Comparison of ENCODE assay signal across 1 cellular context in the genomic region with DNA sequence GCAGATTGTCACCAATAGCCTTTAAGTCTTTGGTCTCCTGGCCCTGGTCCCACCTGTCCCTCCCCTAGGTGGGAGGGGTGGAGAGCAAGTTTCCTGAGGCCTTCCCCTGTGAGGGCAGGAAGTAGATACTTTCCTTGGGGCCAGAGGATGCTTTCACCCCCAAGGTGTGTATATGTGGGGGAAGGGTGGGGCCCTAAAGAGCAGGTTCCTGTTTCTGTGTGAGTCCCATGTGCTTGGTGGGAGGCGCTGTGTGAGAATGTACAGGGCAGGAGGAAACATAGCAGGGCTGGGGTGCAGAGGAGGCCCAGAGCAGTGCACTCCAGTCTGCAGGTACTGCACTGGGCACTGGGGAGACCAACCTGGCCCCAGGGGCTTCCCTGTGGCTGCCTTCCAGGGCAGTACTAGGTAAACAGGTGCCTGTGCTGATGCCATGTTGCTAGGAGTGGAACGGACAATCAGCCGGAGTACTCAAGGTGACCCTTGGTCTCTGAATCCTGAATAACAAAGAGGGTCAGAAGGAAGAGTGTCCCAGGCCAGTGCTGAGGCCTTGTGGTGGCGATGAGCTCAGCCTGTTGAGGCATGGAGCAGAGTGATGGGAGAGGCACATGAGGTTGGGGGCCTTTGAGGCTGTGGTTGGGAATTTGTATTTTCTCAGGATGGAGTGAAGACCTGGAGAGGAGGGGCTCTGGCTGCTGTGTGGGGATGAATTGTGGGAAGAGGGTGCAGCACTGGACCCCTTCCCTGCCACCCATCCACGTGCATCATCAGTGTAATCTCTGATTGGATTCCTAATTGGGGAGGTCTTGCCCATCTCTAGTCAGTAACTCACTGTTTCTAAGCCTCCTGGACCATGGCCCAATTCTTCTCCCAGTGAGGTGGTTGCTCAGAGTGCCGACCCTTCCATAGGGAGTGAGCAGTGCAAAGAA.
A peak's percentile ranks its signal among the peaks of the same experiment; 100 is the strongest.
TF ChIP-seq lines count a peak whose summit lies in the region.

No MANE protein-coding gene starts in this region.

TF ChIP-seq in HepG2, 621 proteins besides CTCF, POLR2A, EP300 and RAD21 (continued from another document and continues in another):
- TF ChIP-seq, protein P1, sequence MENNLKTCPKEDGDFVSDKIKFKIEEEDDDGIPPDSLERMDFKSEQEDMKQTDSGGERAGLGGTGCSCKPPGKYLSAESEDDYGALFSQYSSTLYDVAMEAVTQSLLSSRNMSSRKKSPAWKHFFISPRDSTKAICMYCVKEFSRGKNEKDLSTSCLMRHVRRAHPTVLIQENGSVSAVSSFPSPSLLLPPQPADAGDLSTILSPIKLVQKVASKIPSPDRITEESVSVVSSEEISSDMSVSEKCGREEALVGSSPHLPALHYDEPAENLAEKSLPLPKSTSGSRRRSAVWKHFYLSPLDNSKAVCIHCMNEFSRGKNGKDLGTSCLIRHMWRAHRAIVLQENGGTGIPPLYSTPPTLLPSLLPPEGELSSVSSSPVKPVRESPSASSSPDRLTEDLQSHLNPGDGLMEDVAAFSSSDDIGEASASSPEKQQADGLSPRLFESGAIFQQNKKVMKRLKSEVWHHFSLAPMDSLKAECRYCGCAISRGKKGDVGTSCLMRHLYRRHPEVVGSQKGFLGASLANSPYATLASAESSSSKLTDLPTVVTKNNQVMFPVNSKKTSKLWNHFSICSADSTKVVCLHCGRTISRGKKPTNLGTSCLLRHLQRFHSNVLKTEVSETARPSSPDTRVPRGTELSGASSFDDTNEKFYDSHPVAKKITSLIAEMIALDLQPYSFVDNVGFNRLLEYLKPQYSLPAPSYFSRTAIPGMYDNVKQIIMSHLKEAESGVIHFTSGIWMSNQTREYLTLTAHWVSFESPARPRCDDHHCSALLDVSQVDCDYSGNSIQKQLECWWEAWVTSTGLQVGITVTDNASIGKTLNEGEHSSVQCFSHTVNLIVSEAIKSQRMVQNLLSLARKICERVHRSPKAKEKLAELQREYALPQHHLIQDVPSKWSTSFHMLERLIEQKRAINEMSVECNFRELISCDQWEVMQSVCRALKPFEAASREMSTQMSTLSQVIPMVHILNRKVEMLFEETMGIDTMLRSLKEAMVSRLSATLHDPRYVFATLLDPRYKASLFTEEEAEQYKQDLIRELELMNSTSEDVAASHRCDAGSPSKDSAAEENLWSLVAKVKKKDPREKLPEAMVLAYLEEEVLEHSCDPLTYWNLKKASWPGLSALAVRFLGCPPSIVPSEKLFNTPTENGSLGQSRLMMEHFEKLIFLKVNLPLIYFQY (CRISPR knock-in tag; IDR thresholded peaks at IDR 0.05; ENCODE audit: borderline replicate concordance): no peak
- TF ChIP-seq, protein P2, sequence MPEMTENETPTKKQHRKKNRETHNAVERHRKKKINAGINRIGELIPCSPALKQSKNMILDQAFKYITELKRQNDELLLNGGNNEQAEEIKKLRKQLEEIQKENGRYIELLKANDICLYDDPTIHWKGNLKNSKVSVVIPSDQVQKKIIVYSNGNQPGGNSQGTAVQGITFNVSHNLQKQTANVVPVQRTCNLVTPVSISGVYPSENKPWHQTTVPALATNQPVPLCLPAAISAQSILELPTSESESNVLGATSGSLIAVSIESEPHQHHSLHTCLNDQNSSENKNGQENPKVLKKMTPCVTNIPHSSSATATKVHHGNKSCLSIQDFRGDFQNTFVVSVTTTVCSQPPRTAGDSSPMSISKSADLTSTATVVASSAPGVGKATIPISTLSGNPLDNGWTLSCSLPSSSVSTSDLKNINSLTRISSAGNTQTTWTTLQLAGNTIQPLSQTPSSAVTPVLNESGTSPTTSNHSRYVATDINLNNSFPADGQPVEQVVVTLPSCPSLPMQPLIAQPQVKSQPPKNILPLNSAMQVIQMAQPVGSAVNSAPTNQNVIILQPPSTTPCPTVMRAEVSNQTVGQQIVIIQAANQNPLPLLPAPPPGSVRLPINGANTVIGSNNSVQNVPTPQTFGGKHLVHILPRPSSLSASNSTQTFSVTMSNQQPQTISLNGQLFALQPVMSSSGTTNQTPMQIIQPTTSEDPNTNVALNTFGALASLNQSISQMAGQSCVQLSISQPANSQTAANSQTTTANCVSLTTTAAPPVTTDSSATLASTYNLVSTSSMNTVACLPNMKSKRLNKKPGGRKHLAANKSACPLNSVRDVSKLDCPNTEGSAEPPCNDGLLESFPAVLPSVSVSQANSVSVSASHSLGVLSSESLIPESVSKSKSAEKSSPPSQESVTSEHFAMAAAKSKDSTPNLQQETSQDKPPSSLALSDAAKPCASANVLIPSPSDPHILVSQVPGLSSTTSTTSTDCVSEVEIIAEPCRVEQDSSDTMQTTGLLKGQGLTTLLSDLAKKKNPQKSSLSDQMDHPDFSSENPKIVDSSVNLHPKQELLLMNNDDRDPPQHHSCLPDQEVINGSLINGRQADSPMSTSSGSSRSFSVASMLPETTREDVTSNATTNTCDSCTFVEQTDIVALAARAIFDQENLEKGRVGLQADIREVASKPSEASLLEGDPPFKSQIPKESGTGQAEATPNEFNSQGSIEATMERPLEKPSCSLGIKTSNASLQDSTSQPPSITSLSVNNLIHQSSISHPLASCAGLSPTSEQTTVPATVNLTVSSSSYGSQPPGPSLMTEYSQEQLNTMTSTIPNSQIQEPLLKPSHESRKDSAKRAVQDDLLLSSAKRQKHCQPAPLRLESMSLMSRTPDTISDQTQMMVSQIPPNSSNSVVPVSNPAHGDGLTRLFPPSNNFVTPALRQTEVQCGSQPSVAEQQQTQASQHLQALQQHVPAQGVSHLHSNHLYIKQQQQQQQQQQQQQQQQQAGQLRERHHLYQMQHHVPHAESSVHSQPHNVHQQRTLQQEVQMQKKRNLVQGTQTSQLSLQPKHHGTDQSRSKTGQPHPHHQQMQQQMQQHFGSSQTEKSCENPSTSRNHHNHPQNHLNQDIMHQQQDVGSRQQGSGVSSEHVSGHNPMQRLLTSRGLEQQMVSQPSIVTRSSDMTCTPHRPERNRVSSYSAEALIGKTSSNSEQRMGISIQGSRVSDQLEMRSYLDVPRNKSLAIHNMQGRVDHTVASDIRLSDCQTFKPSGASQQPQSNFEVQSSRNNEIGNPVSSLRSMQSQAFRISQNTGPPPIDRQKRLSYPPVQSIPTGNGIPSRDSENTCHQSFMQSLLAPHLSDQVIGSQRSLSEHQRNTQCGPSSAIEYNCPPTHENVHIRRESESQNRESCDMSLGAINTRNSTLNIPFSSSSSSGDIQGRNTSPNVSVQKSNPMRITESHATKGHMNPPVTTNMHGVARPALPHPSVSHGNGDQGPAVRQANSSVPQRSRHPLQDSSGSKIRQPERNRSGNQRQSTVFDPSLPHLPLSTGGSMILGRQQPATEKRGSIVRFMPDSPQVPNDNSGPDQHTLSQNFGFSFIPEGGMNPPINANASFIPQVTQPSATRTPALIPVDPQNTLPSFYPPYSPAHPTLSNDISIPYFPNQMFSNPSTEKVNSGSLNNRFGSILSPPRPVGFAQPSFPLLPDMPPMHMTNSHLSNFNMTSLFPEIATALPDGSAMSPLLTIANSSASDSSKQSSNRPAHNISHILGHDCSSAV (CRISPR knock-in tag; IDR thresholded peaks at IDR 0.05; ENCODE audit: borderline replicate concordance): no peak
- TF ChIP-seq, protein P3, sequence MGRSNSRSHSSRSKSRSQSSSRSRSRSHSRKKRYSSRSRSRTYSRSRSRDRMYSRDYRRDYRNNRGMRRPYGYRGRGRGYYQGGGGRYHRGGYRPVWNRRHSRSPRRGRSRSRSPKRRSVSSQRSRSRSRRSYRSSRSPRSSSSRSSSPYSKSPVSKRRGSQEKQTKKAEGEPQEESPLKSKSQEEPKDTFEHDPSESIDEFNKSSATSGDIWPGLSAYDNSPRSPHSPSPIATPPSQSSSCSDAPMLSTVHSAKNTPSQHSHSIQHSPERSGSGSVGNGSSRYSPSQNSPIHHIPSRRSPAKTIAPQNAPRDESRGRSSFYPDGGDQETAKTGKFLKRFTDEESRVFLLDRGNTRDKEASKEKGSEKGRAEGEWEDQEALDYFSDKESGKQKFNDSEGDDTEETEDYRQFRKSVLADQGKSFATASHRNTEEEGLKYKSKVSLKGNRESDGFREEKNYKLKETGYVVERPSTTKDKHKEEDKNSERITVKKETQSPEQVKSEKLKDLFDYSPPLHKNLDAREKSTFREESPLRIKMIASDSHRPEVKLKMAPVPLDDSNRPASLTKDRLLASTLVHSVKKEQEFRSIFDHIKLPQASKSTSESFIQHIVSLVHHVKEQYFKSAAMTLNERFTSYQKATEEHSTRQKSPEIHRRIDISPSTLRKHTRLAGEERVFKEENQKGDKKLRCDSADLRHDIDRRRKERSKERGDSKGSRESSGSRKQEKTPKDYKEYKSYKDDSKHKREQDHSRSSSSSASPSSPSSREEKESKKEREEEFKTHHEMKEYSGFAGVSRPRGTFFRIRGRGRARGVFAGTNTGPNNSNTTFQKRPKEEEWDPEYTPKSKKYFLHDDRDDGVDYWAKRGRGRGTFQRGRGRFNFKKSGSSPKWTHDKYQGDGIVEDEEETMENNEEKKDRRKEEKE (IDR thresholded peaks at IDR 0.05): no peak
- TF ChIP-seq ZC3H13 (CRISPR knock-in tag; IDR thresholded peaks at IDR 0.05): no peak
- no peak for TF ChIP-seq ZNF264 (CRISPR knock-in tag; IDR thresholded peaks at IDR 0.05)
- TF ChIP-seq, protein P4, sequence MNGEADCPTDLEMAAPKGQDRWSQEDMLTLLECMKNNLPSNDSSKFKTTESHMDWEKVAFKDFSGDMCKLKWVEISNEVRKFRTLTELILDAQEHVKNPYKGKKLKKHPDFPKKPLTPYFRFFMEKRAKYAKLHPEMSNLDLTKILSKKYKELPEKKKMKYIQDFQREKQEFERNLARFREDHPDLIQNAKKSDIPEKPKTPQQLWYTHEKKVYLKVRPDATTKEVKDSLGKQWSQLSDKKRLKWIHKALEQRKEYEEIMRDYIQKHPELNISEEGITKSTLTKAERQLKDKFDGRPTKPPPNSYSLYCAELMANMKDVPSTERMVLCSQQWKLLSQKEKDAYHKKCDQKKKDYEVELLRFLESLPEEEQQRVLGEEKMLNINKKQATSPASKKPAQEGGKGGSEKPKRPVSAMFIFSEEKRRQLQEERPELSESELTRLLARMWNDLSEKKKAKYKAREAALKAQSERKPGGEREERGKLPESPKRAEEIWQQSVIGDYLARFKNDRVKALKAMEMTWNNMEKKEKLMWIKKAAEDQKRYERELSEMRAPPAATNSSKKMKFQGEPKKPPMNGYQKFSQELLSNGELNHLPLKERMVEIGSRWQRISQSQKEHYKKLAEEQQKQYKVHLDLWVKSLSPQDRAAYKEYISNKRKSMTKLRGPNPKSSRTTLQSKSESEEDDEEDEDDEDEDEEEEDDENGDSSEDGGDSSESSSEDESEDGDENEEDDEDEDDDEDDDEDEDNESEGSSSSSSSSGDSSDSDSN (CRISPR knock-in tag; IDR thresholded peaks at IDR 0.05): 0 out of 2 replicates have a peak, but pooled peaks have one; percentile 28
- no peak for TF ChIP-seq PCBP2 (optimal IDR thresholded peaks at IDR 0.05; ENCODE audit: low read depth, low read length, poor library complexity, severe bottlenecking)
- TF ChIP-seq ZNF790 (CRISPR knock-in tag; IDR thresholded peaks at IDR 0.05; ENCODE audit: borderline replicate concordance): no peak
- TF ChIP-seq ZNF333 (CRISPR knock-in tag; IDR thresholded peaks at IDR 0.05; ENCODE audit: borderline replicate concordance): no peak
- TF ChIP-seq, protein P5, sequence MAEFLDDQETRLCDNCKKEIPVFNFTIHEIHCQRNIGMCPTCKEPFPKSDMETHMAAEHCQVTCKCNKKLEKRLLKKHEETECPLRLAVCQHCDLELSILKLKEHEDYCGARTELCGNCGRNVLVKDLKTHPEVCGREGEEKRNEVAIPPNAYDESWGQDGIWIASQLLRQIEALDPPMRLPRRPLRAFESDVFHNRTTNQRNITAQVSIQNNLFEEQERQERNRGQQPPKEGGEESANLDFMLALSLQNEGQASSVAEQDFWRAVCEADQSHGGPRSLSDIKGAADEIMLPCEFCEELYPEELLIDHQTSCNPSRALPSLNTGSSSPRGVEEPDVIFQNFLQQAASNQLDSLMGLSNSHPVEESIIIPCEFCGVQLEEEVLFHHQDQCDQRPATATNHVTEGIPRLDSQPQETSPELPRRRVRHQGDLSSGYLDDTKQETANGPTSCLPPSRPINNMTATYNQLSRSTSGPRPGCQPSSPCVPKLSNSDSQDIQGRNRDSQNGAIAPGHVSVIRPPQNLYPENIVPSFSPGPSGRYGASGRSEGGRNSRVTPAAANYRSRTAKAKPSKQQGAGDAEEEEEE (CRISPR knock-in tag; IDR thresholded peaks at IDR 0.05; ENCODE audit: borderline replicate concordance): no peak
- no peak for TF ChIP-seq ZBTB1 (CRISPR knock-in tag; IDR thresholded peaks at IDR 0.05; ENCODE audit: borderline replicate concordance)
- peak; percentile 64 for TF ChIP-seq HNF4A (CRISPR knock-in tag; IDR thresholded peaks at IDR 0.05)
- TF ChIP-seq IKZF4 (CRISPR knock-in tag; IDR thresholded peaks at IDR 0.05; ENCODE audit: borderline replicate concordance, low read depth, not compliant biosample characterization): peak; percentile 35
- TF ChIP-seq, protein P6, sequence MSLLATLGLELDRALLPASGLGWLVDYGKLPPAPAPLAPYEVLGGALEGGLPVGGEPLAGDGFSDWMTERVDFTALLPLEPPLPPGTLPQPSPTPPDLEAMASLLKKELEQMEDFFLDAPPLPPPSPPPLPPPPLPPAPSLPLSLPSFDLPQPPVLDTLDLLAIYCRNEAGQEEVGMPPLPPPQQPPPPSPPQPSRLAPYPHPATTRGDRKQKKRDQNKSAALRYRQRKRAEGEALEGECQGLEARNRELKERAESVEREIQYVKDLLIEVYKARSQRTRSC (CRISPR knock-in tag; IDR thresholded peaks at IDR 0.05; ENCODE audit: low read depth): no peak
- TF ChIP-seq, protein P7, sequence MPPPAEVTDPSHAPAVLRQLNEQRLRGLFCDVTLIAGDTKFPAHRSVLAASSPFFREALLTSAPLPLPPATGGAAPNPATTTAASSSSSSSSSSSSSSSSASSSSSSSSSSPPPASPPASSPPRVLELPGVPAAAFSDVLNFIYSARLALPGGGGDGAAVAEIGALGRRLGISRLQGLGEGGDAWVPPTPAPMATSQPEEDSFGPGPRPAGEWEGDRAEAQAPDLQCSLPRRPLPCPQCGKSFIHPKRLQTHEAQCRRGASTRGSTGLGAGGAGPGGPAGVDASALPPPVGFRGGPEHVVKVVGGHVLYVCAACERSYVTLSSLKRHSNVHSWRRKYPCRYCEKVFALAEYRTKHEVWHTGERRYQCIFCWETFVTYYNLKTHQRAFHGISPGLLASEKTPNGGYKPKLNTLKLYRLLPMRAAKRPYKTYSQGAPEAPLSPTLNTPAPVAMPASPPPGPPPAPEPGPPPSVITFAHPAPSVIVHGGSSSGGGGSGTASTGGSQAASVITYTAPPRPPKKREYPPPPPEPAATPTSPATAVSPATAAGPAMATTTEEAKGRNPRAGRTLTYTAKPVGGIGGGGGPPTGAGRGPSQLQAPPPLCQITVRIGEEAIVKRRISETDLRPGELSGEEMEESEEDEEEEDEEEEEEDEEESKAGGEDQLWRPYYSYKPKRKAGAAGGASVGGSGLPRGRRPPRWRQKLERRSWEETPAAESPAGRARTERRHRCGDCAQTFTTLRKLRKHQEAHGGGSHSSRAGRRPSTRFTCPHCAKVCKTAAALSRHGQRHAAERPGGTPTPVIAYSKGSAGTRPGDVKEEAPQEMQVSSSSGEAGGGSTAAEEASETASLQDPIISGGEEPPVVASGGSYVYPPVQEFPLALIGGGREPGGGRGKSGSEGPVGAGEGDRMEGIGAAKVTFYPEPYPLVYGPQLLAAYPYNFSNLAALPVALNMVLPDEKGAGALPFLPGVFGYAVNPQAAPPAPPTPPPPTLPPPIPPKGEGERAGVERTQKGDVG (CRISPR knock-in tag; IDR thresholded peaks at IDR 0.05; ENCODE audit: borderline replicate concordance): 0 out of 2 replicates have a peak, but pooled peaks have one; percentile 33
- TF ChIP-seq FOSL1 (CRISPR knock-in tag; IDR thresholded peaks at IDR 0.05; ENCODE audit: borderline replicate concordance): no peak
- no peak for TF ChIP-seq PAX8 (CRISPR knock-in tag; IDR thresholded peaks at IDR 0.05; ENCODE audit: borderline replicate concordance)
- peak; percentile 42; the same call in 1 of the 2 replicates for TF ChIP-seq SOX5 (CRISPR knock-in tag; IDR thresholded peaks at IDR 0.05; ENCODE audit: borderline replicate concordance)
